In genomic region chr1:32151319-32151787, GRCh38 we compare ENCODE assay signal across 10 cellular contexts. TPM values are rescaled to one million over a fixed set of nuclear protein-coding genes. Genes with fewer than 3 reads are reported as not detected.
DNase-seq lines count a peak whose midpoint lies in the region; ATAC-seq and TF ChIP-seq lines count a peak whose summit lies in the region.
"Had no signal": no experiment of that assay in that cellular context is flagged by ENCODE, and none has a peak within 500 bp of the region (broad histone marks: within the 10 kb centered on the region; RNA-seq: fewer than 3 reads in every experiment).

No MANE protein-coding gene starts in this region.

- peak overlapping the region; percentile 43 for H3K27ac Mint-ChIP-seq in stimulated activated naive B cell treated with anti-CD40 and anti-IgM and Interleukin-4, amounts not matched to agents 10 μg/mL and 1 μg/mL and 100 μg/mL, for 72 hours
- H3K27ac Mint-ChIP-seq in CD14-positive monocyte: peak overlapping the region in 1 of 7 donors; percentile 48

- H3K9me3 Mint-ChIP-seq in stimulated activated naive B cell treated with anti-CD40 and anti-IgM and Interleukin-4, amounts not matched to agents 10 μg/mL and 1 μg/mL and 100 μg/mL, for 72 hours: peaks cover 0 to 2% of the 10 kb centered on the region in 2 donors
- peaks cover 4 to 23% (median 15%) of the 10 kb centered on the region in 7 donors for H3K9me3 Mint-ChIP-seq in CD14-positive monocyte

- TF ChIP-seq CTCF in fibroblast of pulmonary artery (IDR thresholded peaks at IDR 0.05; ENCODE audit: low read length, missing control alignments) (no peak), CD14-positive monocyte (IDR thresholded peaks at IDR 0.05) (no peak), testis (IDR thresholded peaks at IDR 0.05) (no peak)

- intact Hi-C loops in Right ventricle myocardium superior (cut with DNase I) (no loop called here), cardiac septum (cut with DNase I) (no loop called here), CD14-positive monocyte (cut with micrococcal nuclease) (no loop called here), testis (cut with DNase I; ENCODE audit: low total_unique reads) (no loop called here)

- DNase-seq in Right ventricle myocardium superior: no peak
- no peak for DNase-seq in cardiac septum (ENCODE audit: low spot score)
- DNase-seq in SJCRH30: peak; percentile 65 to 78
- peak; percentile 60 for DNase-seq in fibroblast of pulmonary artery (ENCODE audit: low read depth)
- no peak for DNase-seq in stimulated activated naive B cell treated with anti-CD40 and anti-IgM and Interleukin-4, amounts not matched to agents 10 μg/mL and 1 μg/mL and 100 μg/mL, for 72 hours
- DNase-seq in CD14-positive monocyte (ENCODE audit: low spot score): no peak
- DNase-seq in testis: no peak
- DNase-seq: BE2C, ovary had no signal

- peaks cover 4 to 37% of the 10 kb centered on the region in 2 donors for H3K4me1 Mint-ChIP-seq in stimulated activated naive B cell treated with anti-CD40 and anti-IgM and Interleukin-4, amounts not matched to agents 10 μg/mL and 1 μg/mL and 100 μg/mL, for 72 hours
- H3K4me1 Mint-ChIP-seq in CD14-positive monocyte: no peaks in the 10 kb centered on the region

- H3K36me3 ChIP-seq in SJCRH30 (peaks cover 16% of the 10 kb centered on the region), testis (ENCODE audit: low read depth, missing control alignments) (no peaks in the 10 kb centered on the region)
- H3K36me3 ChIP-seq: BE2C, ovary had no signal

- H3K27ac ChIP-seq in SJCRH30 (no peak overlapping the region), testis (no peak overlapping the region)
- H3K27ac ChIP-seq: ovary had no signal

- ATAC-seq in Right ventricle myocardium superior (ENCODE audit: poor library complexity): peak; percentile 19
- no peak for ATAC-seq in stimulated activated naive B cell treated with anti-CD40 and anti-IgM and Interleukin-4, amounts not matched to agents 10 μg/mL and 1 μg/mL and 100 μg/mL, for 72 hours (replicated peaks)
- no peak for ATAC-seq in GM18868 (IDR thresholded peaks at IDR 0.05; ENCODE audit: unreplicated experiment)

- H3K36me3 Mint-ChIP-seq in stimulated activated naive B cell treated with anti-CD40 and anti-IgM and Interleukin-4, amounts not matched to agents 10 μg/mL and 1 μg/mL and 100 μg/mL, for 72 hours: peaks cover 32 to 40% of the 10 kb centered on the region in 2 donors
- peaks cover 29 to 56% of the 10 kb centered on the region in 2 donors for H3K36me3 Mint-ChIP-seq in CD14-positive monocyte

- WGBS in testis, 2 donors: 66 to 70% methylated on average over 5 of the region's 5 CpGs

- H3K27me3 Mint-ChIP-seq in stimulated activated naive B cell treated with anti-CD40 and anti-IgM and Interleukin-4, amounts not matched to agents 10 μg/mL and 1 μg/mL and 100 μg/mL, for 72 hours: no peaks in the 10 kb centered on the region
- H3K27me3 Mint-ChIP-seq in CD14-positive monocyte (ENCODE audit: low read depth in 3 of 3): peaks cover 0 to 1% (median 0%) of the 10 kb centered on the region in 3 donors

- H3K27me3 ChIP-seq in SJCRH30 (no peaks in the 10 kb centered on the region), testis (no peaks in the 10 kb centered on the region)
- H3K27me3 ChIP-seq: BE2C, ovary had no signal

- no peak overlapping the region for H3K4me3 ChIP-seq in SJCRH30
- H3K4me3 ChIP-seq in fibroblast of pulmonary artery (replicated peaks; ENCODE audit: low read depth, low read length): no peak overlapping the region
- H3K4me3 ChIP-seq in testis: no peak overlapping the region
- H3K4me3 ChIP-seq: ovary had no signal

- no peak for TF ChIP-seq POLR2A in testis (IDR thresholded peaks at IDR 0.05)

- no peak overlapping the region for H3K4me3 Mint-ChIP-seq in stimulated activated naive B cell treated with anti-CD40 and anti-IgM and Interleukin-4, amounts not matched to agents 10 μg/mL and 1 μg/mL and 100 μg/mL, for 72 hours
- H3K4me3 Mint-ChIP-seq in CD14-positive monocyte: no peak overlapping the region

- H3K9me3 ChIP-seq in SJCRH30 (replicated peaks) (0 out of 2 replicates have a peak, but pooled peaks cover 2% of the 10 kb centered on the region), testis (no peaks in the 10 kb centered on the region)
- H3K9me3 ChIP-seq: BE2C, ovary had no signal

- H3K4me1 ChIP-seq in SJCRH30: peaks cover 3% of the 10 kb centered on the region; the same call in 1 of the 2 replicates
- H3K4me1 ChIP-seq in testis: no peaks in the 10 kb centered on the region
- H3K4me1 ChIP-seq: BE2C had no signal

RNA-seq across cellular contexts. Expression of gene TXLNA, which starts 28.1 kb away (rescaled TPM):
- total RNA-seq in Right ventricle myocardium superior: 15.5 TPM
- total RNA-seq in cardiac septum: 24.5 TPM
- 82.6 and 83.5 TPM in 2 replicates for total RNA-seq in SJCRH30 (2014; rRNA removed; shearing (Covaris generic))
- 10 to 100 TPM; 12.3 to 14.4 TPM for polyA plus RNA-seq in CD14-positive monocyte
- total RNA-seq in testis: 10 to 100 TPM; 67.6 to 69.2 TPM
- 52.6 TPM for polyA plus RNA-seq in testis (ENCODE audit: insufficient read depth, low read depth, low replicate concordance)

RNA-seq across cellular contexts. Expression of gene KPNA6, which starts 43.5 kb away (rescaled TPM):
- 69.4 TPM for total RNA-seq in Right ventricle myocardium superior
- total RNA-seq in cardiac septum: 81.4 TPM
- 55.1 and 56.4 TPM in 2 replicates for total RNA-seq in SJCRH30 (2014; rRNA removed; shearing (Covaris generic))
- 10 to 100 TPM; 20.2 to 26.7 TPM for polyA plus RNA-seq in CD14-positive monocyte
- 10 to 100 TPM; 56.5 to 64.6 TPM for total RNA-seq in testis
- polyA plus RNA-seq in testis (ENCODE audit: insufficient read depth, low read depth, low replicate concordance): 107 TPM

RNA-seq across cellular contexts. Expression of gene CCDC28B, which starts 49.0 kb away (rescaled TPM):
- total RNA-seq in Right ventricle myocardium superior (25.0 TPM), cardiac septum (10.2 TPM), testis (100 to 1,000 TPM in 1 of 2 donors, 10 to 100 TPM in 1; 67.5 to 105 TPM)
- 8.8 and 11.3 TPM in 2 replicates for total RNA-seq in SJCRH30 (2014; rRNA removed; shearing (Covaris generic))
- polyA plus RNA-seq in CD14-positive monocyte (1 to 10 TPM; 3.7 to 5.6 TPM), testis (ENCODE audit: insufficient read depth, low read depth, low replicate concordance) (55.3 TPM)

RNA-seq across cellular contexts. Expression of gene IQCC, which starts 54.1 kb away (rescaled TPM):
- total RNA-seq in Right ventricle myocardium superior: 0.97 TPM
- 0.78 TPM for total RNA-seq in cardiac septum
- total RNA-seq in SJCRH30 (2014; rRNA removed; shearing (Covaris generic)): 5.6 and 6.1 TPM in 2 replicates
- polyA plus RNA-seq in CD14-positive monocyte: under 1 TPM; 0.18 to 0.31 TPM
- total RNA-seq in testis: 10 to 100 TPM; 11.9 to 16.3 TPM
- 21.6 TPM for polyA plus RNA-seq in testis (ENCODE audit: insufficient read depth, low read depth, low replicate concordance)

RNA-seq across cellular contexts. Expression of gene DCDC2B, which starts 57.5 kb away (rescaled TPM):
- total RNA-seq in Right ventricle myocardium superior (not detected), cardiac septum (not detected), testis (1 to 10 TPM in 1 of 2 donors, under 1 TPM in 1; 0.81 to 1.7 TPM)
- not detected in 2 replicates for total RNA-seq in SJCRH30 (2014; rRNA removed; shearing (Covaris generic))
- polyA plus RNA-seq in CD14-positive monocyte (not detected), testis (ENCODE audit: insufficient read depth, low read depth, low replicate concordance) (2.6 TPM)

Comparison
In these comparisons a context has a peak if more than half of its experiments do, and no peak if none do; other contexts are left out.
1. DNase-seq: peak in SJCRH30 (2 of 2) and fibroblast of pulmonary artery (single experiment); none in Right ventricle myocardium superior (single experiment), cardiac septum (single experiment), stimulated activated naive B cell treated with anti-CD40 and anti-IgM and Interleukin-4, amounts not matched to agents 10 μg/mL and 1 μg/mL and 100 μg/mL, for 72 hours (single experiment), CD14-positive monocyte (single experiment) and testis (single experiment).